In genomic region chr7:90621892-90622182, GRCh38 we compare ENCODE assay signal across 1 cellular context.
TF ChIP-seq lines count a peak whose summit lies in the region.

No MANE protein-coding gene starts in this region.

TF ChIP-seq in HepG2, 621 proteins besides CTCF, POLR2A, EP300 and RAD21 (continued from another document):
- no peak for TF ChIP-seq SKIL (CRISPR knock-in tag; IDR thresholded peaks at IDR 0.05; ENCODE audit: borderline replicate concordance)
- TF ChIP-seq HNF4G (IDR thresholded peaks at IDR 0.05; ENCODE audit: borderline replicate concordance, low read depth, low read length), result no peak
- TF ChIP-seq HNF4G (CRISPR knock-in tag; IDR thresholded peaks at IDR 0.05; ENCODE audit: borderline replicate concordance, low read depth), result no peak
- no peak for TF ChIP-seq ZNF550 (CRISPR knock-in tag; IDR thresholded peaks at IDR 0.05; ENCODE audit: borderline replicate concordance)
- TF ChIP-seq ZMAT5 (CRISPR knock-in tag; IDR thresholded peaks at IDR 0.05; ENCODE audit: borderline replicate concordance, low read depth), result no peak
- TF ChIP-seq JUNB (CRISPR knock-in tag; IDR thresholded peaks at IDR 0.05; ENCODE audit: borderline replicate concordance), result no peak
- TF ChIP-seq ARHGAP35 (CRISPR knock-in tag; IDR thresholded peaks at IDR 0.05; ENCODE audit: borderline replicate concordance), result no peak
- TF ChIP-seq, protein P1, sequence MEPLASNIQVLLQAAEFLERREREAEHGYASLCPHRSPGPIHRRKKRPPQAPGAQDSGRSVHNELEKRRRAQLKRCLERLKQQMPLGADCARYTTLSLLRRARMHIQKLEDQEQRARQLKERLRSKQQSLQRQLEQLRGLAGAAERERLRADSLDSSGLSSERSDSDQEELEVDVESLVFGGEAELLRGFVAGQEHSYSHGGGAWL (CRISPR knock-in tag; IDR thresholded peaks at IDR 0.05), result no peak
